In the genomic region with DNA sequence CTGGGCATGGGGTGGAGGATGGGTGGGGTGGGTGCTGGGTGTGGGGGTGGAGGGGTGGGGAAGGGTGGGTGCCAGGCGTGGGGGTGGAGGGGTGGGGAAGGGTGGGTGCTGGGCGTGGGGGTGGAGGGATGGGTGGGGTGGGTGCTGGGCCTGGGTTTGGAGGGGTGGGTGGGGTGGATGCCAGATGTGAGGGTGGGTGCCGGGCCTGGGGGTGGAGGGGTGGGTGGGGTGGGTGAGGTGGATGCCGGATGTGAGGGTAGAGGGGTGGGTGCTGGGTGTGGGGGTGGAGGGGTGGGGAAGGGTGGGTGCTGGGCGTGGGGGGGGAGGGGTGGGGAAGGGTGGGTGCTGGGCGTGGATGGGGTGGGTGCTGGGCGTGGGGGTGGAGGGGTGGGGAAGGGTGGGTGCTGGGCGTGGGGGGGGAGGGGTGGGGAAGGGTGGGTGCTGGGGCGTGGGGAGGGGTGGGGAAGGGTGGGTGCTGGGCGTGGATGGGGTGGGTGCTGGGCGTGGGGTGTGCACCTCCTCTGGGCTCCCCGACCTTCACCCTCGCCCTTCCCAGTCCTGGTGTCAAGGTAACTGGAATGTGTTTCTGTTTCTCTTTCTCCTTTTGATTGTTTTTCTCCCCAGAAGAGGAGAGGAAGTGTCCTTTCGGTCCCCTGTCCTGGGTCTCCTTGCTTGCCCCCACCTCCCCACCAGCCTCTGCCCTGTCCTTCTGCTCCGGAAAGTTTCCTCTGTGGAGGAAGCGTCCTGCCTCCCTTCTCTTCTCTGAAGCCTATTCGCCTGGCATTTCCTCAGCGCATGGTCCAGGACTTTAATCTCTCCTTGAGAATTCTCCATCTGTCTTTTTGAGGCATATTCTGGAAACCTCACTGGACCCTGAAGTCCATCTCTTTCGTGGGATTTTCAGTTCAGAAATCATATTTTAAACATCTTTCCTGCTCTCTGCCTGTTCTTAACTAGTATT, we compare ENCODE assay signal across 1 cellular context.
TF ChIP-seq lines count a peak whose summit lies in the region.

No MANE protein-coding gene starts in this region.

TF ChIP-seq in GM12878, 131 proteins besides CTCF, POLR2A, EP300 and RAD21:
- TF ChIP-seq, protein P1, sequence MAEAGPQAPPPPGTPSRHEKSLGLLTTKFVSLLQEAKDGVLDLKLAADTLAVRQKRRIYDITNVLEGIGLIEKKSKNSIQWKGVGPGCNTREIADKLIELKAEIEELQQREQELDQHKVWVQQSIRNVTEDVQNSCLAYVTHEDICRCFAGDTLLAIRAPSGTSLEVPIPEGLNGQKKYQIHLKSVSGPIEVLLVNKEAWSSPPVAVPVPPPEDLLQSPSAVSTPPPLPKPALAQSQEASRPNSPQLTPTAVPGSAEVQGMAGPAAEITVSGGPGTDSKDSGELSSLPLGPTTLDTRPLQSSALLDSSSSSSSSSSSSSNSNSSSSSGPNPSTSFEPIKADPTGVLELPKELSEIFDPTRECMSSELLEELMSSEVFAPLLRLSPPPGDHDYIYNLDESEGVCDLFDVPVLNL (IDR thresholded peaks at IDR 0.05; ENCODE audit: low read depth, low read length) = no peak
- TF ChIP-seq SPI1 (IDR thresholded peaks at IDR 0.05; ENCODE audit: borderline replicate concordance, insufficient read depth, low read depth, low read length) (peak; percentile 19; the same call in 1 of the 2 replicates), NFXL1 (IDR thresholded peaks at IDR 0.05; ENCODE audit: borderline replicate concordance) (no peak)
